8 cellular contexts compared by ENCODE assay signal in the genomic region with DNA sequence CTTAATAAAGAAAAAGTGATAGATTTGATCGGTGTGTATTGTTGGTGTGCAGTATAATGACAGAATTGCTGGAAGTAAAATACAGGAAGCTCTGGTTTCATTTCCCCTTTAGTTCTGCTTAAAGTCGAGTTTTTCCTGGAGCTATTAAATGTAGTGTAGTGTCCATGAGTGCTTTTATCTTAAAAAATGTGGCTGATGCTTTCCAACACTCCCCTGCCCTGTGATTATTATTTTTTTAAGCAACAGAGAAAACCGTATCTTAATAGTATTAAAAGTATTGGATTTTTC. TPM values are rescaled to one million over a fixed set of nuclear protein-coding genes. Genes with fewer than 3 reads are reported as not detected.
DNase-seq lines count a peak whose midpoint lies in the region; ATAC-seq and TF ChIP-seq lines count a peak whose summit lies in the region.

No MANE protein-coding gene starts in this region.

- no peak overlapping the region for H2AK5ac ChIP-seq in H9 (ENCODE audit: insufficient read length, low read length)

- peaks cover 18% of the 10 kb centered on the region for H3K27me3 Mint-ChIP-seq in H9 (ENCODE audit: low read depth)
- no peaks in the 10 kb centered on the region for H3K27me3 Mint-ChIP-seq in activated T-helper 1 cell treated with anti-CD3 and anti-CD28 coated beads, Interleukin-12 subunit alpha, Interleukin-12 subunit beta, Interleukin-2, Interleukin-4 antibody, amounts not matched to agents 30 ng/mL and 10 ng/mL and 1 ng/mL, durations not matched to agents 14 hours and 24 hours and 36 hours (ENCODE audit: insufficient read depth)

- H3K9ac ChIP-seq in H9 (ENCODE audit: extremely low read depth, insufficient read length, low read length) = no peak overlapping the region

- H3K27me3 ChIP-seq in H9 (ENCODE audit: insufficient read depth, low read length) (no peaks in the 10 kb centered on the region), uterus (no peaks in the 10 kb centered on the region)

- peaks cover 5 to 10% of the 10 kb centered on the region in 2 experiments for H3K4me1 Mint-ChIP-seq in H9
- peaks cover 36% of the 10 kb centered on the region for H3K4me1 Mint-ChIP-seq in activated T-helper 1 cell treated with anti-CD3 and anti-CD28 coated beads, Interleukin-12 subunit alpha, Interleukin-12 subunit beta, Interleukin-2, Interleukin-4 antibody, amounts not matched to agents 30 ng/mL and 10 ng/mL and 1 ng/mL, durations not matched to agents 14 hours and 24 hours and 36 hours (ENCODE audit: low read depth)

- H3K4me1 ChIP-seq in H9 (ENCODE audit: insufficient read depth, low read length) (no peaks in the 10 kb centered on the region), uterus (peaks cover 0 to 6% of the 10 kb centered on the region in 2 donors)

- TF ChIP-seq CTCF in AG09309 (IDR thresholded peaks at IDR 0.05; ENCODE audit: control insufficient read depth, insufficient read depth, low read depth, low read length, missing control alignments) (no peak), H9 (conservative IDR thresholded peaks at IDR 0.05) (no peak), lower leg skin (IDR thresholded peaks at IDR 0.05) (no peak), uterus (IDR thresholded peaks at IDR 0.05) (no peak)

- no peak overlapping the region for H2BK12ac ChIP-seq in H9 (ENCODE audit: insufficient read length, low read depth, low read length)

- no peaks in the 10 kb centered on the region for H3K36me3 ChIP-seq in uterus

- H2BK5ac ChIP-seq in H9 (ENCODE audit: insufficient read length, low read length) = no peak overlapping the region

- H3K36me3 Mint-ChIP-seq in H9 (ENCODE audit: insufficient read depth in 1 of 3, low read depth in 3 of 3) = peaks cover 0 to 4% (median 0%) of the 10 kb centered on the region in 3 experiments; a peak in 1 of 7 replicates
- H3K36me3 Mint-ChIP-seq in activated T-helper 1 cell treated with anti-CD3 and anti-CD28 coated beads, Interleukin-12 subunit alpha, Interleukin-12 subunit beta, Interleukin-2, Interleukin-4 antibody, amounts not matched to agents 30 ng/mL and 10 ng/mL and 1 ng/mL, durations not matched to agents 14 hours and 24 hours and 36 hours (ENCODE audit: low read depth) = peaks cover 27% of the 10 kb centered on the region

- H4K5ac ChIP-seq in H9 (ENCODE audit: insufficient read length, low read depth, low read length) = no peak overlapping the region

- TF ChIP-seq POLR2A in lower leg skin (IDR thresholded peaks at IDR 0.05) = no peak
- TF ChIP-seq POLR2A in uterus (IDR thresholded peaks at IDR 0.05) = no peak

- no peak overlapping the region for H2BK15ac ChIP-seq in H9 (ENCODE audit: low read depth, low read length)

- H3K79me2 ChIP-seq in H9 (ENCODE audit: insufficient read depth, low read length) = no peaks in the 10 kb centered on the region

- no peak for ATAC-seq in HG03457 (IDR thresholded peaks at IDR 0.05; ENCODE audit: unreplicated experiment)
- ATAC-seq in HG03439 (IDR thresholded peaks at IDR 0.05; ENCODE audit: unreplicated experiment) = no peak

- intact Hi-C loops in activated T-helper 1 cell treated with anti-CD3 and anti-CD28 coated beads, Interleukin-12 subunit alpha, Interleukin-12 subunit beta, Interleukin-2, Interleukin-4 antibody, amounts not matched to agents 30 ng/mL and 10 ng/mL and 1 ng/mL, durations not matched to agents 14 hours and 24 hours and 36 hours (cut with micrococcal nuclease) = loop anchor here (1.0 to 10.0 kb wide), 8 partner anchors 9 to 1020 kb away; a partner anchor contains a TSS
- intact Hi-C loops in lower leg skin (cut with DNase I; ENCODE audit: low total_unique reads) = no loop called here
- intact Hi-C loops in uterus (cut with DNase I; ENCODE audit: low total_unique reads) = no loop called here

- H3K4me3 Mint-ChIP-seq in H9 = peak overlapping the region; percentile 83 to 86
- H3K4me3 Mint-ChIP-seq in activated T-helper 1 cell treated with anti-CD3 and anti-CD28 coated beads, Interleukin-12 subunit alpha, Interleukin-12 subunit beta, Interleukin-2, Interleukin-4 antibody, amounts not matched to agents 30 ng/mL and 10 ng/mL and 1 ng/mL, durations not matched to agents 14 hours and 24 hours and 36 hours = peak overlapping the region; percentile 99

- H3K27ac ChIP-seq in H9 (ENCODE audit: insufficient read length, low read depth, low read length) (no peak overlapping the region), uterus (peak overlapping the region; percentile 87 to 91)

- peaks cover 13% of the 10 kb centered on the region for H3K23me2 ChIP-seq in H9 (ENCODE audit: insufficient read length, low read depth, low read length, poor library complexity, severe bottlenecking)

- no peaks in the 10 kb centered on the region for H3K79me1 ChIP-seq in H9 (ENCODE audit: insufficient read depth, low read depth, low read length, poor library complexity, severe bottlenecking)

- no peak overlapping the region for H2BK120ac ChIP-seq in H9 (ENCODE audit: low read depth, low read length, poor library complexity, severe bottlenecking)

- H3K9me3 ChIP-seq in H9 (ENCODE audit: control insufficient read depth, low read depth, low read length) (no peaks in the 10 kb centered on the region), uterus (no peaks in the 10 kb centered on the region)

- H3K4ac ChIP-seq in H9 (ENCODE audit: low read depth, low read length) = no peak overlapping the region

- H3K23ac ChIP-seq in H9 (ENCODE audit: insufficient read length, low read depth, low read length) = no peak overlapping the region

- no peak overlapping the region for H3K56ac ChIP-seq in H9 (ENCODE audit: insufficient read length, low read depth, low read length)

- peak overlapping the region; percentile 84 for H3K4me2 ChIP-seq in H9 (ENCODE audit: insufficient read depth, insufficient read length, low read length)

- no peak overlapping the region for H2AFZ ChIP-seq in H9 (ENCODE audit: low read length)

- WGBS in H9 (ENCODE audit: extremely low coverage, insufficient read length, low lambda C conversion rate) = 100% methylated on average over 1 of the region's 3 CpGs
- WGBS in lower leg skin, 2 donors = 0 to 3% methylated on average over 3 of the region's 3 CpGs

- no peak overlapping the region for H2BK20ac ChIP-seq in H9 (ENCODE audit: low read depth, low read length, poor library complexity, severe bottlenecking)

- H3K14ac ChIP-seq in H9 (ENCODE audit: insufficient read depth, low read length) = no peak overlapping the region

- no peaks in the 10 kb centered on the region for H3K9me3 Mint-ChIP-seq in H9
- H3K9me3 Mint-ChIP-seq in activated T-helper 1 cell treated with anti-CD3 and anti-CD28 coated beads, Interleukin-12 subunit alpha, Interleukin-12 subunit beta, Interleukin-2, Interleukin-4 antibody, amounts not matched to agents 30 ng/mL and 10 ng/mL and 1 ng/mL, durations not matched to agents 14 hours and 24 hours and 36 hours = no peaks in the 10 kb centered on the region

- H3T11ph ChIP-seq in H9 (ENCODE audit: low read length) = no peak overlapping the region

- H4K20me1 ChIP-seq in H9 (ENCODE audit: control insufficient read depth, insufficient read depth, insufficient read length) = no peaks in the 10 kb centered on the region

- no peak overlapping the region for H4K91ac ChIP-seq in H9 (ENCODE audit: insufficient read length, low read depth, low read length)

- H3K27ac Mint-ChIP-seq in H9 = no peak overlapping the region
- peak overlapping the region; percentile 100 for H3K27ac Mint-ChIP-seq in activated T-helper 1 cell treated with anti-CD3 and anti-CD28 coated beads, Interleukin-12 subunit alpha, Interleukin-12 subunit beta, Interleukin-2, Interleukin-4 antibody, amounts not matched to agents 30 ng/mL and 10 ng/mL and 1 ng/mL, durations not matched to agents 14 hours and 24 hours and 36 hours

- H4K8ac ChIP-seq in H9 (replicated peaks; ENCODE audit: insufficient read length, low read depth, low read length) = no peak overlapping the region

- DNase-seq in AG09309 (ENCODE audit: low read depth) (no peak), H9 (no peak), lower leg skin (ENCODE audit: low spot score in 2 of 2) (no peak), uterus (no peak), GM03348 (ENCODE audit: low spot score) (no peak)
- DNase-seq in activated T-helper 1 cell treated with anti-CD3 and anti-CD28 coated beads, Interleukin-12 subunit alpha, Interleukin-12 subunit beta, Interleukin-2, Interleukin-4 antibody, amounts not matched to agents 30 ng/mL and 10 ng/mL and 1 ng/mL, durations not matched to agents 14 hours and 24 hours and 36 hours (ENCODE audit: low spot score) = no peak

- H3K4me3 ChIP-seq in AG09309 (ENCODE audit: control insufficient read depth, low read depth, low read length) (peak overlapping the region; percentile 92), lower leg skin (ENCODE audit: low read depth, poor library complexity, severe bottlenecking) (peak overlapping the region; percentile 80), uterus (peak overlapping the region; percentile 84)

- no peak overlapping the region for H3K18ac ChIP-seq in H9 (ENCODE audit: insufficient read length, low read depth, low read length)

RNA-seq across cellular contexts. Expression of a gene that starts 1.1 kb away (rescaled TPM):
- 14.2 and 15.3 TPM in 2 replicates for total RNA-seq in H9 (2021)
- 56.6 and 66.2 TPM in 2 replicates for total RNA-seq in activated T-helper 1 cell treated with anti-CD3 and anti-CD28 coated beads, Interleukin-12 subunit alpha, Interleukin-12 subunit beta, Interleukin-2, Interleukin-4 antibody, amounts not matched to agents 30 ng/mL and 10 ng/mL and 1 ng/mL, durations not matched to agents 14 hours and 24 hours and 36 hours
- 100 to 1,000 TPM in 1 of 4 donors, 10 to 100 TPM in 3; 80.2 to 138 (median 89.4) TPM for total RNA-seq in lower leg skin
- total RNA-seq in uterus = 100 to 1,000 TPM in 1 of 4 donors, 10 to 100 TPM in 3; 45.7 to 112 (median 61.5) TPM
